Comparison of ENCODE assay signal across 17 cellular contexts in genomic region chr6:168640181-168640580, GRCh38.
DNase-seq lines count a peak whose midpoint lies in the region; ATAC-seq and TF ChIP-seq lines count a peak whose summit lies in the region.
"Had no signal": no experiment of that assay in that cellular context is flagged by ENCODE, and none has a peak within 500 bp of the region (broad histone marks: within the 10 kb centered on the region; RNA-seq: fewer than 3 reads in every experiment).

No MANE protein-coding gene starts in this region.

- TF ChIP-seq CTCF in Caco-2 (IDR thresholded peaks at IDR 0.05; ENCODE audit: insufficient read depth in 1 of 2, low read depth in 1 of 2, low read length in 1 of 2, severe bottlenecking in 1 of 2, unreplicated experiment in 1 of 2) (no peak), WTC11 (IDR thresholded peaks at IDR 0.05) (no peak)

- H2BK5ac ChIP-seq in mesendoderm (ENCODE audit: low read length) (no peak overlapping the region), trophoblast cell (ENCODE audit: low read depth, low read length, poor library complexity) (no peak overlapping the region)

- no peak overlapping the region for H2AFZ ChIP-seq in trophoblast cell (ENCODE audit: insufficient read depth, low read length, poor library complexity)

- no peak overlapping the region for H2BK15ac ChIP-seq in mesendoderm (replicated peaks; ENCODE audit: low read depth)

- H3K9ac ChIP-seq in mesendoderm (ENCODE audit: low read length) = no peak overlapping the region
- H3K9ac ChIP-seq in trophoblast cell (ENCODE audit: low read length) = no peak overlapping the region
- H3K9ac ChIP-seq: BLaER1 had no signal

- no peaks in the 10 kb centered on the region for H3K79me1 ChIP-seq in mesendoderm (ENCODE audit: low read length)
- peaks cover 3% of the 10 kb centered on the region for H3K79me1 ChIP-seq in trophoblast cell (ENCODE audit: low read length)

- no peak overlapping the region for H3K4me2 ChIP-seq in mesendoderm (ENCODE audit: low read length)
- no peak overlapping the region for H3K4me2 ChIP-seq in trophoblast cell (ENCODE audit: low read length)
- H3K4me2 ChIP-seq: BLaER1 had no signal

- H2BK12ac ChIP-seq in trophoblast cell (ENCODE audit: low read length) = peak overlapping the region; percentile 10

- intact Hi-C loops in Caco-2 (cut with micrococcal nuclease; ENCODE audit: unreplicated experiment) = no loop called here

- H3K4me1 Mint-ChIP-seq in Caco-2 (ENCODE audit: low read depth, unreplicated experiment) (peaks cover 22% of the 10 kb centered on the region), WTC11 (peaks cover 38% of the 10 kb centered on the region)
- no peaks in the 10 kb centered on the region for H3K4me1 Mint-ChIP-seq in stimulated activated memory B cell treated with anti-CD40 and anti-IgM and Interleukin-4, amounts not matched to agents 10 μg/mL and 1 μg/mL and 100 μg/mL, for 72 hours
- H3K4me1 Mint-ChIP-seq: CD14-positive monocyte; CD4-positive, alpha-beta memory T cell had no signal

- H3K56ac ChIP-seq in mesendoderm (ENCODE audit: low read length) = no peak overlapping the region

- H3K79me2 ChIP-seq in mesendoderm (ENCODE audit: control insufficient read depth, insufficient read depth, low read length) (no peaks in the 10 kb centered on the region), trophoblast cell (ENCODE audit: control insufficient read depth, insufficient read depth, low read length, poor library complexity) (no peaks in the 10 kb centered on the region)

- no peak for DNase-seq in Caco-2
- no peak for DNase-seq in WTC11 (ENCODE audit: low spot score)
- no peak for DNase-seq in mesendoderm
- no peak for DNase-seq in trophoblast cell
- no peak for DNase-seq in NCI-H1436 (lab: John Stamatoyannopoulos, UW)
- no peak for DNase-seq in NCI-H128 (lab: John Stamatoyannopoulos, UW; ENCODE audit: unreplicated experiment)
- DNase-seq: 8988T; Calu3; CD4-positive, alpha-beta memory T cell; DMS79 treated with DMSO at 0.1 percent for 48 hours; GF-D8; GOT3; H9 had no signal

- H3K36me3 Mint-ChIP-seq in Caco-2 (ENCODE audit: insufficient read depth, unreplicated experiment) (no peaks in the 10 kb centered on the region), WTC11 (no peaks in the 10 kb centered on the region)
- H3K36me3 Mint-ChIP-seq in stimulated activated memory B cell treated with anti-CD40 and anti-IgM and Interleukin-4, amounts not matched to agents 10 μg/mL and 1 μg/mL and 100 μg/mL, for 72 hours = no peaks in the 10 kb centered on the region
- H3K36me3 Mint-ChIP-seq: CD14-positive monocyte; CD4-positive, alpha-beta memory T cell had no signal

- H4K8ac ChIP-seq in mesendoderm (ENCODE audit: low read depth, low read length) (no peak overlapping the region), trophoblast cell (ENCODE audit: low read depth, low read length) (no peak overlapping the region)

- H4K12ac ChIP-seq in trophoblast cell (ENCODE audit: low read depth, low read length) = no peak overlapping the region

- H3K18ac ChIP-seq in mesendoderm (ENCODE audit: low read length) (no peak overlapping the region), trophoblast cell (ENCODE audit: low read length) (peak overlapping the region; percentile 33)

- H3K27me3 ChIP-seq in Caco-2 (replicated peaks; ENCODE audit: control insufficient read depth, insufficient read depth, low read length) (no peaks in the 10 kb centered on the region), mesendoderm (ENCODE audit: insufficient read depth, low read length, poor library complexity) (no peaks in the 10 kb centered on the region), trophoblast cell (ENCODE audit: insufficient read depth, low read length) (no peaks in the 10 kb centered on the region)
- H3K27me3 ChIP-seq: BLaER1 had no signal

- H3K4me3 Mint-ChIP-seq in Caco-2 (ENCODE audit: unreplicated experiment) = no peak overlapping the region
- H3K4me3 Mint-ChIP-seq in WTC11 = no peak overlapping the region
- H3K4me3 Mint-ChIP-seq in stimulated activated memory B cell treated with anti-CD40 and anti-IgM and Interleukin-4, amounts not matched to agents 10 μg/mL and 1 μg/mL and 100 μg/mL, for 72 hours = no peak overlapping the region
- H3K4me3 Mint-ChIP-seq: CD14-positive monocyte, H9 had no signal

- no peak overlapping the region for H3K27ac ChIP-seq in mesendoderm (ENCODE audit: low read depth, low read length)
- H3K27ac ChIP-seq in trophoblast cell (ENCODE audit: low read depth, low read length) = no peak overlapping the region
- H3K27ac ChIP-seq: BLaER1 had no signal

- POLR2A ChIA-PET in Caco-2 (lab: Charles Lee) = no interaction called here
- POLR2A ChIA-PET in WTC11 (lab: Charles Lee) = no interaction called here

- BruUV-seq in Caco-2 (replicated peaks; lab: Mats Ljungman, UMichigan) = no TSS peak

- H2AK5ac ChIP-seq in mesendoderm (ENCODE audit: low read length) (peak overlapping the region; percentile 11), trophoblast cell (ENCODE audit: low read length) (no peak overlapping the region)

- H3K4me1 ChIP-seq in Caco-2 (peaks cover 27% of the 10 kb centered on the region), mesendoderm (ENCODE audit: control insufficient read depth, low read depth, low read length) (peaks cover 2% of the 10 kb centered on the region), trophoblast cell (ENCODE audit: control insufficient read depth in 1 of 2, insufficient read depth in 2 of 2, low read length in 2 of 2) (peaks cover 2 to 9% of the 10 kb centered on the region in 2 experiments)
- H3K4me1 ChIP-seq: BLaER1 had no signal

- H3K9me3 Mint-ChIP-seq in Caco-2 (ENCODE audit: unreplicated experiment) = no peaks in the 10 kb centered on the region
- no peaks in the 10 kb centered on the region for H3K9me3 Mint-ChIP-seq in WTC11
- no peaks in the 10 kb centered on the region for H3K9me3 Mint-ChIP-seq in stimulated activated memory B cell treated with anti-CD40 and anti-IgM and Interleukin-4, amounts not matched to agents 10 μg/mL and 1 μg/mL and 100 μg/mL, for 72 hours
- H3K9me3 Mint-ChIP-seq: CD4-positive, alpha-beta memory T cell; H9 had no signal

- H3K4ac ChIP-seq in mesendoderm (ENCODE audit: low read depth, low read length) (no peak overlapping the region), trophoblast cell (ENCODE audit: low read depth, low read length) (no peak overlapping the region)

- H4K5ac ChIP-seq in mesendoderm (ENCODE audit: low read length) = no peak overlapping the region

- H3K27ac Mint-ChIP-seq in Caco-2 (ENCODE audit: unreplicated experiment) (peak overlapping the region; percentile 72), WTC11 (peak overlapping the region; percentile 25; the same call in 1 of the 2 replicates)
- no peak overlapping the region for H3K27ac Mint-ChIP-seq in stimulated activated memory B cell treated with anti-CD40 and anti-IgM and Interleukin-4, amounts not matched to agents 10 μg/mL and 1 μg/mL and 100 μg/mL, for 72 hours
- H3K27ac Mint-ChIP-seq: CD14-positive monocyte; CD4-positive, alpha-beta memory T cell; H9 had no signal

- H3K36me3 ChIP-seq in Caco-2 (ENCODE audit: control insufficient read depth, insufficient read depth, low read length) (no peaks in the 10 kb centered on the region), mesendoderm (ENCODE audit: control insufficient read depth, insufficient read depth, low read length) (no peaks in the 10 kb centered on the region), trophoblast cell (ENCODE audit: control insufficient read depth in 1 of 2, insufficient read depth in 2 of 2, low read length in 2 of 2) (no peaks in the 10 kb centered on the region)
- H3K36me3 ChIP-seq: BLaER1 had no signal

- H3K23ac ChIP-seq in mesendoderm (ENCODE audit: low read length) (no peak overlapping the region), trophoblast cell (ENCODE audit: low read length) (no peak overlapping the region)

- H4K91ac ChIP-seq in trophoblast cell (ENCODE audit: low read depth, low read length) = no peak overlapping the region

- CTCF ChIA-PET in Caco-2 (lab: Charles Lee) = no interaction called here
- CTCF ChIA-PET in WTC11 (lab: Charles Lee) = no interaction called here

- ATAC-seq in WTC11 (no peak), GM19351 (IDR thresholded peaks at IDR 0.05; ENCODE audit: unreplicated experiment) (no peak)
- ATAC-seq in stimulated activated memory B cell treated with anti-CD40 and anti-IgM and Interleukin-4, amounts not matched to agents 10 μg/mL and 1 μg/mL and 100 μg/mL, for 72 hours = no peak

- peak overlapping the region; percentile 54 for H3K14ac ChIP-seq in trophoblast cell (ENCODE audit: low read length)

- H2BK120ac ChIP-seq in mesendoderm (ENCODE audit: low read depth, low read length) (no peak overlapping the region), trophoblast cell (ENCODE audit: insufficient read depth, low read length, poor library complexity) (no peak overlapping the region)

- no CpG with 5 or more reads among the region's 8 CpGs for WGBS in mesendoderm (ENCODE audit: extremely low coverage, insufficient coverage, low lambda C conversion rate)
- WGBS in trophoblast cell (ENCODE audit: extremely low coverage, insufficient coverage, insufficient read length) = no CpG with 5 or more reads among the region's 8 CpGs

- H3K9me3 ChIP-seq in Caco-2 (no peaks in the 10 kb centered on the region), trophoblast cell (ENCODE audit: insufficient read depth, low read depth, low read length) (no peaks in the 10 kb centered on the region)
- H3K9me3 ChIP-seq: BLaER1 had no signal

- H3K4me3 ChIP-seq in Caco-2 (ENCODE audit: low read depth, low read length) (no peak overlapping the region), mesendoderm (ENCODE audit: low read length) (no peak overlapping the region), trophoblast cell (ENCODE audit: low read depth, low read length) (peak overlapping the region; percentile 39)
- H3K4me3 ChIP-seq: BLaER1 had no signal

- H3K27me3 Mint-ChIP-seq in Caco-2 (ENCODE audit: insufficient read depth, unreplicated experiment) (no peaks in the 10 kb centered on the region), WTC11 (ENCODE audit: low read depth) (no peaks in the 10 kb centered on the region; the same call in 1 of the 2 replicates)
- peaks cover 10% of the 10 kb centered on the region for H3K27me3 Mint-ChIP-seq in stimulated activated memory B cell treated with anti-CD40 and anti-IgM and Interleukin-4, amounts not matched to agents 10 μg/mL and 1 μg/mL and 100 μg/mL, for 72 hours

TF ChIP-seq in WTC11, 78 proteins besides CTCF, POLR2A, EP300 and RAD21 (continues in another document):
- no peak for TF ChIP-seq ETV6 (CRISPR knock-in tag; IDR thresholded peaks at IDR 0.05)
- no peak for TF ChIP-seq FOXP1 (CRISPR knock-in tag; IDR thresholded peaks at IDR 0.05; ENCODE audit: borderline replicate concordance)
